Comparison of ENCODE assay signal across 8 cellular contexts in genomic region chr5:112848116-112848811, GRCh38. TPM values are rescaled to one million over a fixed set of nuclear protein-coding genes. Genes with fewer than 3 reads are reported as not detected.
DNase-seq lines count a peak whose midpoint lies in the region; ATAC-seq and TF ChIP-seq lines count a peak whose summit lies in the region.

No MANE protein-coding gene starts in this region.

- H3K27ac Mint-ChIP-seq in CD8-positive, alpha-beta T cell = peak overlapping the region; percentile 21
- peak overlapping the region; percentile 31 for H3K27ac Mint-ChIP-seq in neural progenitor cell

- no peak overlapping the region for H3K9ac ChIP-seq in neural progenitor cell

- peak overlapping the region; percentile 65 for H3K4me2 ChIP-seq in neural progenitor cell

- CTCF ChIA-PET in CD8-positive, alpha-beta T cell (lab: Charles Lee) = interaction anchor here (0.6 to 1.5 kb wide), 25 partner anchors 9 to 1641 kb away, joined by 3 to 11 read pairs (median 4); partner anchors contain the start of gene SRP19

- H3K9me3 Mint-ChIP-seq in CD8-positive, alpha-beta T cell = no peaks in the 10 kb centered on the region
- no peaks in the 10 kb centered on the region for H3K9me3 Mint-ChIP-seq in neural progenitor cell

- H3F3A ChIP-seq in neural progenitor cell (ENCODE audit: low read depth) = peaks cover 8% of the 10 kb centered on the region

- H3K36me3 ChIP-seq in CD8-positive, alpha-beta T cell (ENCODE audit: insufficient read depth, low read length) = no peaks in the 10 kb centered on the region
- no peaks in the 10 kb centered on the region for H3K36me3 ChIP-seq in neural progenitor cell

- peak overlapping the region; percentile 78 for H2AFZ ChIP-seq in neural progenitor cell (replicated peaks)

- no peaks in the 10 kb centered on the region for H3K79me2 ChIP-seq in neural progenitor cell (ENCODE audit: low read depth)

- DNase-seq in CD8-positive, alpha-beta T cell = peak in 1 of 7 experiments; percentile 11
- DNase-seq in NCI-H1417 treated with DMSO at 0.1 percent for 48 hours (lab: John Stamatoyannopoulos, UW) (peak; percentile 0), SW480 (ENCODE audit: low spot score) (peak; percentile 83), fibroblast of peridontal ligament (ENCODE audit: extremely low read depth) (peak; percentile 88), neural progenitor cell (ENCODE audit: low spot score) (peak; percentile 78), T1000 (lab: John Stamatoyannopoulos, UW) (no peak)

- no peak overlapping the region for H3K4me3 ChIP-seq in CD8-positive, alpha-beta T cell (ENCODE audit: low read depth, low read length)
- no peak overlapping the region for H3K4me3 ChIP-seq in neural progenitor cell

- intact Hi-C loops in CD8-positive, alpha-beta T cell (cut with DNase I, micrococcal nuclease) = loop anchor here (1.0 to 5.0 kb wide), 2 partner anchors 296 to 297 kb away; no protein-coding TSS in a partner anchor

- no peak overlapping the region for H3K4me3 Mint-ChIP-seq in CD8-positive, alpha-beta T cell
- no peak overlapping the region for H3K4me3 Mint-ChIP-seq in neural progenitor cell

- no peaks in the 10 kb centered on the region for H3K9me3 ChIP-seq in CD8-positive, alpha-beta T cell (ENCODE audit: low read length)
- no peaks in the 10 kb centered on the region for H3K9me3 ChIP-seq in neural progenitor cell (ENCODE audit: low read depth)

- H3K27ac ChIP-seq in CD8-positive, alpha-beta T cell (ENCODE audit: low read depth, low read length) = no peak overlapping the region
- H3K27ac ChIP-seq in neural progenitor cell = no peak overlapping the region

- H3K36me3 Mint-ChIP-seq in CD8-positive, alpha-beta T cell = no peaks in the 10 kb centered on the region
- no peaks in the 10 kb centered on the region for H3K36me3 Mint-ChIP-seq in neural progenitor cell

- H4K20me1 ChIP-seq in neural progenitor cell (ENCODE audit: low read depth) = no peaks in the 10 kb centered on the region

- ATAC-seq in CD8-positive, alpha-beta T cell = peak; percentile 99
- ATAC-seq in GM18868 (IDR thresholded peaks at IDR 0.05; ENCODE audit: unreplicated experiment) (peak; percentile 99), HG02981 (IDR thresholded peaks at IDR 0.05; ENCODE audit: unreplicated experiment) (peak; percentile 99)

- TF ChIP-seq CTCF in CD8-positive, alpha-beta T cell (IDR thresholded peaks at IDR 0.05) = peak; percentile 80
- TF ChIP-seq CTCF in neural progenitor cell (IDR thresholded peaks at IDR 0.05) = peak; percentile 72

- H3K4me1 ChIP-seq in CD8-positive, alpha-beta T cell (ENCODE audit: insufficient read depth, low read length) = no peaks in the 10 kb centered on the region
- H3K4me1 ChIP-seq in neural progenitor cell = no peaks in the 10 kb centered on the region

- H3K4me1 Mint-ChIP-seq in CD8-positive, alpha-beta T cell (ENCODE audit: low read depth) = peaks cover 4% of the 10 kb centered on the region
- peaks cover 6% of the 10 kb centered on the region for H3K4me1 Mint-ChIP-seq in neural progenitor cell

- no peaks in the 10 kb centered on the region for H3K27me3 ChIP-seq in CD8-positive, alpha-beta T cell (ENCODE audit: insufficient read depth, low read length)
- H3K27me3 ChIP-seq in neural progenitor cell = no peaks in the 10 kb centered on the region

- H3K27me3 Mint-ChIP-seq in CD8-positive, alpha-beta T cell (ENCODE audit: low read depth) = peaks cover 7% of the 10 kb centered on the region
- no peaks in the 10 kb centered on the region for H3K27me3 Mint-ChIP-seq in neural progenitor cell (ENCODE audit: insufficient read depth, low read depth)

- POLR2A ChIA-PET in CD8-positive, alpha-beta T cell (lab: Charles Lee) = no interaction called here

RNA-seq across cellular contexts. Expression of gene SRP19, which starts 12.8 kb away (rescaled TPM):
- total RNA-seq in CD8-positive, alpha-beta T cell = 10 to 100 TPM; 50.0 to 52.0 TPM
- 83.3 and 174 TPM in 2 replicates for total RNA-seq in neural progenitor cell (ENCODE audit: low replicate concordance)
